ENCODE assay signal across 20 cellular contexts in the genomic region with DNA sequence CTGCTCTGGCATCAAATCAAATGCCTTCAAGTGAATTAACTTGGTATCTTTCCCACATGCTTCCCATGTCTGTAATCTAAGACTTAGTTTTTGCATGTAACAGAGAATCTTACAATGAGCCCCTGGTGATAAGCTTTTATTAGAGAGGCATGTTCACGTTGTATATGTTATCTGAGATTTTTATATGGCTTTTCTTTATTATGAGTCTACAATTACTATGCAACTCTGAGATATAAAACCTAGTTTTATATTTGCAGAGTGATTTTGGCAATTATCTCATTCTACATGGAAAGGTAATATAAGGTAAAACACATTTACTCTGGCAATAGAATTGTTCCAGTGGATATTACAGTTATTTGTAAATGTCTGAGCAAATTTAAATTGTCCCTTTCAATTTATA.
"Had no signal": no experiment of that assay in that cellular context is flagged by ENCODE, and none has a peak within 500 bp of the region (broad histone marks: within the 10 kb centered on the region; RNA-seq: fewer than 3 reads in every experiment).

No MANE protein-coding gene starts in this region.

- DNase-seq: activated CD4-positive, alpha-beta memory T cell treated with anti-CD3 and anti-CD28 coated beads, Interleukin-2, amount 10 ng/mL, durations not matched to agents 7 days and 5 days; activated CD4-positive, alpha-beta T cell treated with anti-CD3 and anti-CD28 coated beads for 36 hours; activated CD4-positive, alpha-beta T cell treated with anti-CD3 and anti-CD28 coated beads, Interleukin-2, amount 50 U/mL, for 1 hour; activated gamma-delta T cell treated with Interleukin-2 at 50 U/mL for 16 hours; activated naive CD4-positive, alpha-beta T cell treated with anti-CD3 and anti-CD28 coated beads, Interleukin-2, amount 10 ng/mL, durations not matched to agents 7 days and 5 days; activated naive CD8-positive, alpha-beta T cell treated with anti-CD3 and anti-CD28 coated beads for 36 hours; activated T-cell treated with anti-CD3 and anti-CD28 coated beads for 4 hours; activated T-cell treated with anti-CD3 and anti-CD28 coated beads, Interleukin-2, amount 50 U/mL, for 72 hours; brain microvascular endothelial cell; KBM-7; NCI-H187 treated with DMSO at 0.1 percent for 48 hours; NCI-H446; NCI-H524; NCI-H82; Peyer's patch; Right ventricle myocardium superior; SJCRH30; SK-N-SH; T-helper 1 cell; WERI-Rb-1 had no signal

- ATAC-seq: activated CD4-positive, alpha-beta T cell treated with anti-CD3 and anti-CD28 coated beads for 36 hours; activated T-cell treated with anti-CD3 and anti-CD28 coated beads, Interleukin-2, amount 50 U/mL, for 72 hours had no signal
